In the genomic region with DNA sequence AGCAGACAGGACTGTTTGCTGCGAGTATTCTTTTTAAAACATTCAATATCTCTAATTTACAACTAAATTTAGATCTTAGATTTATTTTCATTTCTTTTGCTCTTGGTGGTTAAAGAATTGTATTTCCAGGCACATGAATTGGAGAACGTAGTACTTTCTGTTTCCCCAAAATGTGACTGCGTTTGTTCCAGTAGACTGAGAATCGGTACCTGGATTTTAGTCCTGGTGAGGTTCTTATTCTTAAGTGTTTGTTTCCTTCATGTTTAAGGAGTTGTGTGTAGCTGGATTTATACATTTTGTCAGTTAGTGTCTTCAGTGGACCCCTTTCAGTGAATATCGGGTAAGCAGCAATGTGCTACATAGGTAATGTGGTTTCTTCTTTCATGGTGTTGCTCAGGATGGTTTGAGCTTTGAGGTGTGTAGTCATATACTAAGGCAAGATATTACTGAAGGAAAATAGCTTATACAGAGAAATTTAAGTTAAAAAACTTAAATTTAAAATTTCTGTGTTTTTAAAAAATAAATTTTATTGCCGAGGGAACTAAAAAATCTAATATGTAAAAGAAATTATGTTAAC, we compare ENCODE assay signal across 8 cellular contexts. TPM values are rescaled to one million over a fixed set of nuclear protein-coding genes. Genes with fewer than 3 reads are reported as not detected.
DNase-seq lines count a peak whose midpoint lies in the region; ATAC-seq and TF ChIP-seq lines count a peak whose summit lies in the region.

No MANE protein-coding gene starts in this region.

- H3K27me3 Mint-ChIP-seq in naive B cell = no peaks in the 10 kb centered on the region

- peaks cover 50% of the 10 kb centered on the region for H3K4me1 ChIP-seq in BLaER1

- H3K27me3 ChIP-seq in BLaER1 = no peaks in the 10 kb centered on the region

- peak overlapping the region; percentile 1 to 98 (median 66) for H3K27ac Mint-ChIP-seq in naive B cell

- H3K4me1 Mint-ChIP-seq in naive B cell = peaks cover 32 to 54% (median 42%) of the 10 kb centered on the region in 3 donors

- H4K20me1 ChIP-seq in BLaER1 = peaks cover 79% of the 10 kb centered on the region

- H3K4me2 ChIP-seq in BLaER1 = peak overlapping the region; percentile 85

- no peaks in the 10 kb centered on the region for H3K36me3 Mint-ChIP-seq in naive B cell

- H3K4me3 ChIP-seq in BLaER1 (peak overlapping the region; percentile 97), LNCaP clone FGC (ENCODE audit: low read depth, low read length) (peak overlapping the region; percentile 86), cardiac fibroblast (replicated peaks in 1 of 2; ENCODE audit: low read depth in 2 of 2, low read length in 2 of 2) (peak overlapping the region; percentile 77)

- peak overlapping the region; percentile 91 for H3K9ac ChIP-seq in BLaER1

- DNase-seq in LNCaP clone FGC (ENCODE audit: low read depth) (no peak), cardiac fibroblast (ENCODE audit: low read depth in 2 of 2) (peak in 1 of 2 donors; percentile 26), naive B cell (no peak), AG08396 (ENCODE audit: low spot score) (no peak)
- DNase-seq in activated CD4-positive, alpha-beta T cell treated with anti-CD3 and anti-CD28 coated beads, Interleukin-2, amount 50 U/mL, for 4 hours = no peak

- H3K36me3 ChIP-seq in BLaER1 = 0 out of 2 replicates have a peak, but pooled peaks cover 6% of the 10 kb centered on the region

- no peaks in the 10 kb centered on the region for H3K9me3 Mint-ChIP-seq in naive B cell

- no peaks in the 10 kb centered on the region for H3K9me3 ChIP-seq in BLaER1

- H3K4me3 Mint-ChIP-seq in naive B cell = peak overlapping the region; percentile 85 to 97 (median 92)

- peak overlapping the region; percentile 93 for H3K27ac ChIP-seq in BLaER1

- no peak for TF ChIP-seq CTCF in LNCaP clone FGC (IDR thresholded peaks at IDR 0.05; ENCODE audit: control insufficient read depth, extremely low read depth, insufficient read depth)
- TF ChIP-seq CTCF in cardiac fibroblast (IDR thresholded peaks at IDR 0.05; ENCODE audit: low read depth, low read length) = no peak

- ATAC-seq in naive B cell (ENCODE audit: low read depth in 2 of 2) = no peak
- no peak for ATAC-seq in HG02885 (IDR thresholded peaks at IDR 0.05; ENCODE audit: poor library complexity, unreplicated experiment)
- ATAC-seq in HG02970 (IDR thresholded peaks at IDR 0.05; ENCODE audit: low FRiP score, unreplicated experiment) = no peak

RNA-seq across cellular contexts. Expression of a gene that starts 6.8 kb away (rescaled TPM):
- 10 to 100 TPM; 21.1 to 40.5 (median 35.9) TPM for polyA plus RNA-seq in naive B cell (ENCODE audit: low read depth in 6 of 6)

RNA-seq across cellular contexts. Expression of a gene that starts 7.0 kb away (rescaled TPM):
- polyA plus RNA-seq in naive B cell (ENCODE audit: low read depth in 6 of 6) = 1 to 10 TPM in 3 of 6 donors, under 1 TPM in 2, not detected in 1; 0.40 to 4.1 (median 1.3) TPM
